ENCODE assay signal across 35 cellular contexts in genomic region chr16:49346459-49346858, GRCh38. TPM values are rescaled to one million over a fixed set of nuclear protein-coding genes. Genes with fewer than 3 reads are reported as not detected.
A peak's percentile ranks its signal among the peaks of the same experiment; 100 is the strongest.
DNase-seq lines count a peak whose midpoint lies in the region; ATAC-seq and TF ChIP-seq lines count a peak whose summit lies in the region.
"Had no signal": no experiment of that assay in that cellular context is flagged by ENCODE, and none has a peak within 500 bp of the region (broad histone marks: within the 10 kb centered on the region; RNA-seq: fewer than 3 reads in every experiment).

No MANE protein-coding gene starts in this region.

- POLR2A ChIA-PET in CD8-positive, alpha-beta T cell (lab: Charles Lee) = no interaction called here

- no peak overlapping the region for H3K4me3 ChIP-seq in coronary artery
- H3K4me3 ChIP-seq in CD8-positive, alpha-beta T cell (ENCODE audit: low read depth, low read length) = no peak overlapping the region
- H3K4me3 ChIP-seq: A549; BLaER1; BLaER1 treated with 17β-estradiol and CSF1 and Interleukin-3, amounts not matched to agents 10 nM and 100 nM had no signal

- no peaks in the 10 kb centered on the region for H3K36me3 ChIP-seq in CD8-positive, alpha-beta T cell (ENCODE audit: insufficient read depth, low read length)
- H3K36me3 ChIP-seq: BE2C; BLaER1; BLaER1 treated with 17β-estradiol and CSF1 and Interleukin-3, amounts not matched to agents 10 nM and 100 nM had no signal

- H3K4me3 Mint-ChIP-seq in activated CD8-positive, alpha-beta memory T cell treated with anti-CD3 and anti-CD28 coated beads, Interleukin-2, amount 10 ng/mL, durations not matched to agents 7 days and 5 days = no peak overlapping the region
- H3K4me3 Mint-ChIP-seq in CD8-positive, alpha-beta T cell = no peak overlapping the region
- H3K4me3 Mint-ChIP-seq: B cell; CD14-positive monocyte; CD4-positive, alpha-beta memory T cell; CD4-positive, alpha-beta T cell; CD4-positive, CD25-positive, alpha-beta regulatory T cell; CD8-positive, alpha-beta memory T cell had no signal

- no peak for TF ChIP-seq CTCF in coronary artery (IDR thresholded peaks at IDR 0.05)
- no peak for TF ChIP-seq CTCF in CD8-positive, alpha-beta T cell (IDR thresholded peaks at IDR 0.05)

- no peaks in the 10 kb centered on the region for H3K27me3 ChIP-seq in CD8-positive, alpha-beta T cell (ENCODE audit: insufficient read depth, low read length)
- H3K27me3 ChIP-seq: BLaER1; BLaER1 treated with 17β-estradiol and CSF1 and Interleukin-3, amounts not matched to agents 10 nM and 100 nM had no signal

- H3K27ac ChIP-seq in coronary artery = no peak overlapping the region
- no peak overlapping the region for H3K27ac ChIP-seq in CD8-positive, alpha-beta T cell (ENCODE audit: low read depth, low read length)
- H3K27ac ChIP-seq: 22Rv1; A549; BLaER1; BLaER1 treated with 17β-estradiol and CSF1 and Interleukin-3, amounts not matched to agents 10 nM and 100 nM; C4-2B had no signal

- intact Hi-C loops in CD8-positive, alpha-beta T cell (cut with DNase I, micrococcal nuclease) = no loop called here

- H3K9me3 ChIP-seq in CD8-positive, alpha-beta T cell (ENCODE audit: low read length) = no peaks in the 10 kb centered on the region
- H3K9me3 ChIP-seq: A549; BE2C; BLaER1; BLaER1 treated with 17β-estradiol and CSF1 and Interleukin-3, amounts not matched to agents 10 nM and 100 nM; Caco-2 had no signal

- no peaks in the 10 kb centered on the region for H3K27me3 Mint-ChIP-seq in activated CD8-positive, alpha-beta memory T cell treated with anti-CD3 and anti-CD28 coated beads, Interleukin-2, amount 10 ng/mL, durations not matched to agents 7 days and 5 days
- H3K27me3 Mint-ChIP-seq in CD8-positive, alpha-beta T cell (ENCODE audit: low read depth) = peaks cover 19% of the 10 kb centered on the region
- H3K27me3 Mint-ChIP-seq: CD4-positive, CD25-positive, alpha-beta regulatory T cell had no signal

- H3K9me3 Mint-ChIP-seq in activated CD8-positive, alpha-beta memory T cell treated with anti-CD3 and anti-CD28 coated beads, Interleukin-2, amount 10 ng/mL, durations not matched to agents 7 days and 5 days (ENCODE audit: low read depth) = no peaks in the 10 kb centered on the region
- no peaks in the 10 kb centered on the region for H3K9me3 Mint-ChIP-seq in CD8-positive, alpha-beta T cell
- H3K9me3 Mint-ChIP-seq: CD14-positive monocyte; CD4-positive, alpha-beta T cell; CD4-positive, CD25-positive, alpha-beta regulatory T cell; CD8-positive, alpha-beta memory T cell had no signal

- CTCF ChIA-PET in activated CD8-positive, alpha-beta memory T cell treated with anti-CD3 and anti-CD28 coated beads, Interleukin-2, amount 10 ng/mL, durations not matched to agents 7 days and 5 days (lab: Charles Lee) = no interaction called here
- CTCF ChIA-PET in CD8-positive, alpha-beta T cell (lab: Charles Lee) = no interaction called here

- in situ Hi-C loops in G401 (cut with HindIII; ENCODE audit: low sequenced_read_pairs) = no loop called here

- H3K36me3 Mint-ChIP-seq in activated CD8-positive, alpha-beta memory T cell treated with anti-CD3 and anti-CD28 coated beads, Interleukin-2, amount 10 ng/mL, durations not matched to agents 7 days and 5 days = no peaks in the 10 kb centered on the region
- no peaks in the 10 kb centered on the region for H3K36me3 Mint-ChIP-seq in CD8-positive, alpha-beta T cell
- H3K36me3 Mint-ChIP-seq: CD14-positive monocyte; CD4-positive, alpha-beta memory T cell; CD4-positive, CD25-positive, alpha-beta regulatory T cell; CD8-positive, alpha-beta memory T cell had no signal

- no peak overlapping the region for H3K27ac Mint-ChIP-seq in activated CD8-positive, alpha-beta memory T cell treated with anti-CD3 and anti-CD28 coated beads, Interleukin-2, amount 10 ng/mL, durations not matched to agents 7 days and 5 days
- H3K27ac Mint-ChIP-seq in CD8-positive, alpha-beta T cell = no peak overlapping the region
- H3K27ac Mint-ChIP-seq: B cell; CD14-positive monocyte; CD4-positive, alpha-beta memory T cell; CD4-positive, alpha-beta T cell; CD4-positive, CD25-positive, alpha-beta regulatory T cell; CD8-positive, alpha-beta memory T cell had no signal

- no peak for ATAC-seq in activated CD8-positive, alpha-beta memory T cell treated with anti-CD3 and anti-CD28 coated beads, Interleukin-2, amount 10 ng/mL, durations not matched to agents 7 days and 5 days
- ATAC-seq in GM21360 (IDR thresholded peaks at IDR 0.05; ENCODE audit: unreplicated experiment) = no peak
- no peak for ATAC-seq in CD8-positive, alpha-beta T cell
- no peak for ATAC-seq in GM19328 (IDR thresholded peaks at IDR 0.05; ENCODE audit: unreplicated experiment)
- ATAC-seq: A549 had no signal

- peak; percentile 1 for DNase-seq in activated CD8-positive, alpha-beta memory T cell treated with anti-CD3 and anti-CD28 coated beads for 24 hours
- DNase-seq in activated CD8-positive, alpha-beta memory T cell treated with anti-CD3 and anti-CD28 coated beads, Interleukin-2, amount 10 ng/mL, durations not matched to agents 7 days and 5 days = no peak
- DNase-seq in G401 (ENCODE audit: low spot score) (peak; percentile 66), coronary artery (ENCODE audit: low spot score) (peak; percentile 24), mesenteric fat pad (ENCODE audit: low spot score) (peak; percentile 24)
- DNase-seq in CD8-positive, alpha-beta T cell = no peak
- DNase-seq: 8988T; AML-193; BE2C; C1 segment of cervical spinal cord; Calu3; CD4-positive, alpha-beta memory T cell; CD4-positive, alpha-beta T cell; CD4-positive, CD25-positive, alpha-beta regulatory T cell; CD8-positive, alpha-beta memory T cell; COR-L47; DMS 273 treated with DMSO at 0.1 percent for 48 hours; DMS153; DMS53; DMS79; DMS79 treated with DMSO at 0.1 percent for 48 hours; EL had no signal

- H3K4me1 ChIP-seq in CD8-positive, alpha-beta T cell (ENCODE audit: insufficient read depth, low read length) = no peaks in the 10 kb centered on the region
- H3K4me1 ChIP-seq: A549, BE2C, BLaER1, Caco-2 had no signal

- no peaks in the 10 kb centered on the region for H3K4me1 Mint-ChIP-seq in activated CD8-positive, alpha-beta memory T cell treated with anti-CD3 and anti-CD28 coated beads, Interleukin-2, amount 10 ng/mL, durations not matched to agents 7 days and 5 days
- H3K4me1 Mint-ChIP-seq in CD8-positive, alpha-beta T cell (ENCODE audit: low read depth) = no peaks in the 10 kb centered on the region
- H3K4me1 Mint-ChIP-seq: B cell; CD14-positive monocyte; CD8-positive, alpha-beta memory T cell had no signal

RNA-seq across cellular contexts. Expression of gene C16orf78, which starts 27.1 kb away (rescaled TPM):
- total RNA-seq in activated CD8-positive, alpha-beta memory T cell treated with anti-CD3 and anti-CD28 coated beads, Interleukin-2, amount 10 ng/mL, durations not matched to agents 7 days and 5 days = not detected
- not detected in 2 replicates for total RNA-seq in G401 (2014; rRNA removed; shearing (Covaris generic))
- not detected for total RNA-seq in mesenteric fat pad
- not detected for total RNA-seq in CD8-positive, alpha-beta T cell
- total RNA-seq: A172; A673; B cell; Caco-2; Calu3; CD4-positive, alpha-beta memory T cell; CD4-positive, alpha-beta T cell; CD4-positive, CD25-positive, alpha-beta regulatory T cell; CD8-positive, alpha-beta memory T cell; Daoy had no signal

Comparison
In these comparisons a context has a peak if more than half of its experiments do, and no peak if none do; other contexts are left out.
1. DNase-seq: peak in activated CD8-positive, alpha-beta memory T cell treated with anti-CD3 and anti-CD28 coated beads for 24 hours (single experiment), G401 (single experiment), coronary artery (single experiment) and mesenteric fat pad (single experiment); none in activated CD8-positive, alpha-beta memory T cell treated with anti-CD3 and anti-CD28 coated beads, Interleukin-2, amount 10 ng/mL, durations not matched to agents 7 days and 5 days (single experiment) and CD8-positive, alpha-beta T cell (0 of 7).